In the genomic region with DNA sequence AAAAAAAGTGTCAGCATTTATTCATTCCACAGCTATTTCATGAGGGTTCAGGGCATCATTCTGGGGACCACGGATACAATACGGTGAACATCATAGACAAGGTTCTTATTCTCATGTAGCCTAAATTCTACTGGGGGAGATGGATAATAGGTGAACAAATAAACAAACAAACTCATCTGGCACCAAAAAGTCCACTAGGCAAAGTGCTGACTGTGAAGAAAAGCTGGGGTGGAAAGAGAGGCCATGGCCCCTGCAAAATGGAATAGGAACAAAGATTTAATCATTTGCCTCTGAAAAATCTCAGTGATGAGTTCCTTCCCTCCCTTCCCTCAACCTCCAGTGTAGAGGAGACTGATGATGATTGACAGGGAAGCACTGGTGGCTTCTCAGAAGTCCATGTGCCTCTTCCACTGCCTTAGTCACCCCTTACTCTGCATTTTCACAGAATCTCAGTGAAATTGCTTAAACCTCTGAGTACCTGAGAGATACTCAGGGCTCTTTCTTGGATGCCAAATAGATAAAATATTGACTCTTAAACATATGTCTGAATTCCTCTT, we compare ENCODE assay signal across 28 cellular contexts.
"Had no signal": no experiment of that assay in that cellular context is flagged by ENCODE, and none has a peak within 500 bp of the region (broad histone marks: within the 10 kb centered on the region; RNA-seq: fewer than 3 reads in every experiment).

No MANE protein-coding gene starts in this region.

- FAIRE-seq: TTC549 had no signal

- DNase-seq: activated B cell treated with CpG ODN at 0.5 μM for 24 hours; activated CD4-positive, alpha-beta T cell treated with anti-CD3 and anti-CD28 coated beads for 36 hours; activated CD4-positive, alpha-beta T cell treated with anti-CD3 and anti-CD28 coated beads, Interleukin-2, amount 50 U/mL, for 1 hour; activated CD8-positive, alpha-beta memory T cell treated with anti-CD3 and anti-CD28 coated beads, Interleukin-2, amount 50 U/mL, for 48 hours; activated CD8-positive, alpha-beta T cell treated with anti-CD3 and anti-CD28 coated beads, Interleukin-2, amount 10 ng/mL, durations not matched to agents 7 days and 5 days; activated effector memory CD4-positive, alpha-beta T cell treated with Interleukin-2 at 50 U/mL for 16 hours; activated naive CD4-positive, alpha-beta T cell; activated T-cell treated with anti-CD3 and anti-CD28 coated beads, Interleukin-2, amount 50 U/mL, for 1 hour; body of pancreas; NCI-H1092 treated with DMSO at 0.1 percent for 48 hours; NCI-H1417 treated with DMSO at 0.1 percent for 48 hours; NCI-H1694; NCI-H2029; NCI-H2107; NCI-H2171 treated with DMSO at 0.1 percent for 48 hours; NCI-H226; NCI-H526; NCI-H82; NK-92 treated with Interleukin-12 subunit alpha and Interleukin-12 subunit beta, amount 100 ng/mL, for 24 hours; OCI-M1; Right ventricle myocardium superior; RPMI8226; T-helper 2 cell; T1000 had no signal

- H3K27me3 ChIP-seq: ascending aorta, body of pancreas had no signal

- ATAC-seq: activated CD4-positive, alpha-beta T cell treated with anti-CD3 and anti-CD28 coated beads for 36 hours; body of pancreas; Panc1 had no signal

- H3K27ac ChIP-seq: ascending aorta, body of pancreas, KMS-11 had no signal

- H3K36me3 ChIP-seq: ascending aorta had no signal

- H3K9me3 ChIP-seq: ascending aorta, body of pancreas had no signal

- H3K4me2 ChIP-seq: KMS-11 had no signal

- H3K4me3 ChIP-seq: ascending aorta, body of pancreas had no signal
